9 cellular contexts compared by ENCODE assay signal in the genomic region with DNA sequence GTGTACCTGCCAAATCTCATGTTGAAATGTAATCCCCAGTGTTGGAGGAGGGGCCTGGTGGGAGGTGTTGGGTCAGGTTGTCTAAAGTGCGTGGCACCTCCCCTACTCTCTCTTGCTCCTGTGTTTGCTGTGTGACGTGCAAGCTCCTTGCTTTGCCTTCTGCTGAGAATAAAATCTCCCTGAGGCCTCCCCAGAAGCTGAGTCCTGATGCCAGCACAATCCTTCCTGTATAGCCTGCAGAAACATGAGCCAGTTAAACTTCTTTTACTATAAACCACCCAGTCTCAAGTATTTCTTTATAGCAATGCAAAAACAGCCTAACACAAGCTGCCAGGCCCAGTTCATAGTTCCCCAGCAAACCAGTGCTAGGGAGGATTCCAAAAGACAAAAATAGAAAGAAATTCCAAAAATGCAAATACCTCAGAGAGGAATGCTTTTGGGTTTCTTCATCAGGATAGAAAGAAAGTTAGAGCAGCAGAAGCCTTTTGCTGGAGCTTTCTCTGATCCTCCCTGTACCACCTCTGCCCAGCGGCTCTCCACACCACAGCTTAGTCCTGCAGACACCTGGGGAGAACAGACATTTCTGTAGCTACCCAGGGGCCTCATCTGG. TPM values are rescaled to one million over a fixed set of nuclear protein-coding genes. Genes with fewer than 3 reads are reported as not detected.
DNase-seq lines count a peak whose midpoint lies in the region; ATAC-seq and TF ChIP-seq lines count a peak whose summit lies in the region.
"Had no signal": no experiment of that assay in that cellular context is flagged by ENCODE, and none has a peak within 500 bp of the region (broad histone marks: within the 10 kb centered on the region; RNA-seq: fewer than 3 reads in every experiment).

No MANE protein-coding gene starts in this region.

- ATAC-seq in GM21619 (IDR thresholded peaks at IDR 0.05; ENCODE audit: unreplicated experiment): no peak
- ATAC-seq in HG03565 (IDR thresholded peaks at IDR 0.05; ENCODE audit: unreplicated experiment): no peak

- H3K9ac ChIP-seq in HUES48 (ENCODE audit: low read depth, low read length): no peak overlapping the region

- TF ChIP-seq CTCF in stomach (IDR thresholded peaks at IDR 0.05) (no peak), Calu3 (IDR thresholded peaks at IDR 0.05; ENCODE audit: unreplicated experiment) (no peak)

- no peaks in the 10 kb centered on the region for H3K36me3 ChIP-seq in HUES48 (ENCODE audit: control insufficient read depth, insufficient read depth, low read length)
- no peaks in the 10 kb centered on the region for H3K36me3 ChIP-seq in stomach

- H3K27me3 Mint-ChIP-seq in Calu3 (ENCODE audit: unreplicated experiment): no peaks in the 10 kb centered on the region

- H3K4me1 Mint-ChIP-seq in Calu3 (ENCODE audit: low read depth, unreplicated experiment): peaks cover 30% of the 10 kb centered on the region

- H3K9me3 ChIP-seq in HUES48 (ENCODE audit: control insufficient read depth, insufficient read depth, low read length) (peaks cover 10% of the 10 kb centered on the region), stomach (no peaks in the 10 kb centered on the region)

- H3K27ac ChIP-seq in HUES48 (ENCODE audit: low read depth, low read length) (peak overlapping the region; percentile 50), stomach (peak overlapping the region; percentile 39 to 77 (median 49))

- intact Hi-C loops in stomach (cut with DNase I; ENCODE audit: low total_unique reads): no loop called here
- intact Hi-C loops in Calu3 (cut with micrococcal nuclease; ENCODE audit: unreplicated experiment): no loop called here

- BruUV-seq in Calu3 (replicated peaks; lab: Mats Ljungman, UMichigan): no TSS peak

- TF ChIP-seq POLR2A in stomach (IDR thresholded peaks at IDR 0.05): no peak

- H3K27me3 ChIP-seq in HUES48 (ENCODE audit: control insufficient read depth, insufficient read depth, low read length) (no peaks in the 10 kb centered on the region), stomach (no peaks in the 10 kb centered on the region)

- H3K27ac Mint-ChIP-seq in Calu3 (ENCODE audit: unreplicated experiment): no peak overlapping the region

- H3K4me3 Mint-ChIP-seq in Calu3 (ENCODE audit: low read depth, unreplicated experiment): no peak overlapping the region

- no peak for TF ChIP-seq EP300 in stomach (IDR thresholded peaks at IDR 0.05)

- 48 to 66% (median 62%) methylated on average over 3 of the region's 3 CpGs for WGBS in stomach, 5 donors

- DNase-seq in astrocyte of the hippocampus (ENCODE audit: low read depth, low spot score) (peak; percentile 74), islet precursor cell (peak; percentile 73), stomach (peak; percentile 78), activated gamma-delta T cell treated with Interleukin-2 at 50 U/mL for 16 hours (no peak), Calu3 (no peak)
- DNase-seq: stimulated activated naive CD4-positive, alpha-beta T cell treated with Interleukin-2 at 50 U/mL for 16 hours had no signal

- H3K4me1 ChIP-seq in HUES48 (ENCODE audit: control insufficient read depth, insufficient read depth, low read length) (peaks cover 12% of the 10 kb centered on the region), stomach (peaks cover 7 to 21% (median 12%) of the 10 kb centered on the region in 4 donors)

- CTCF ChIA-PET in Calu3 (lab: Charles Lee): interaction anchor here (1.3 to 2.1 kb wide), 3 partner anchors 22 to 59 kb away, joined by 4 read pairs; a partner anchor contains a TSS

- no peaks in the 10 kb centered on the region for H3K36me3 Mint-ChIP-seq in Calu3 (ENCODE audit: insufficient read depth, unreplicated experiment)

- no peak overlapping the region for H3K4me3 ChIP-seq in HUES48 (ENCODE audit: low read depth, low read length)
- no peak overlapping the region for H3K4me3 ChIP-seq in stomach

- H3K9me3 Mint-ChIP-seq in Calu3 (ENCODE audit: low read depth, unreplicated experiment): peaks cover 2% of the 10 kb centered on the region

RNA-seq across cellular contexts. Expression of a gene that starts 25.9 kb away (rescaled TPM):
- total RNA-seq in stomach: 100 to 1,000 TPM in 2 of 5 donors, 10 to 100 TPM in 3; 40.3 to 160 (median 65.2) TPM
- 10 to 100 TPM; 46.2 to 92.0 (median 72.0) TPM for polyA plus RNA-seq in stomach
- 276 and 306 TPM in 2 replicates for total RNA-seq in Calu3 (2022)

Comparison
In these comparisons a context has a peak if more than half of its experiments do, and no peak if none do; other contexts are left out.
1. DNase-seq: peak in astrocyte of the hippocampus (single experiment), islet precursor cell (single experiment) and stomach (single experiment); none in activated gamma-delta T cell treated with Interleukin-2 at 50 U/mL for 16 hours (single experiment) and Calu3 (single experiment).